ENCODE assay signal across 20 cellular contexts in the genomic region with DNA sequence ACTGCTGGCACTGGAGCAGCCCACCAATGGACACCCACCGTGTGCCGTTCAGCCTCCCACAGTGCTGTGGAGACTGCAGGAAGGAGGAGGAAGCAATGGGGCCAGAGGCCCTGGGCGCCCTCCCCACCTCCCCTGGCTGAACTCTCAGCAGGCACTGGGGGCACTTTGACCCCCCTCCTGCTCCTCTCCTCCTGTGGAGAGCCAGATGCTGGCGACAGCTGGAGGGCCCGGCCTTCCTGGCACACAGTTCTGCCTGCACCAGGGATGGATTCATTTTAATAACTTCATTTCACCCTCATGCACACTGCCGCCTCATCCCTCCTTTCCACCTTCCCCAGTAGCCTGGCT. TPM values are rescaled to one million over a fixed set of nuclear protein-coding genes. Genes with fewer than 3 reads are reported as not detected.
DNase-seq lines count a peak whose midpoint lies in the region; ATAC-seq and TF ChIP-seq lines count a peak whose summit lies in the region.
"Had no signal": no experiment of that assay in that cellular context is flagged by ENCODE, and none has a peak within 500 bp of the region (broad histone marks: within the 10 kb centered on the region; RNA-seq: fewer than 3 reads in every experiment).

No MANE protein-coding gene starts in this region.

- peaks cover 0 to 36% (median 32%) of the 10 kb centered on the region in 4 donors for H3K4me1 ChIP-seq in sigmoid colon
- H3K4me1 ChIP-seq: A549, SJCRH30 had no signal

- peak overlapping the region in 3 of 4 donors; percentile 14 to 45 (median 43) for H3K27ac ChIP-seq in sigmoid colon
- H3K27ac ChIP-seq: A549, BLaER1, HL-60, SJCRH30 had no signal

- TF ChIP-seq EP300 in sigmoid colon (IDR thresholded peaks at IDR 0.05), result no peak

- H3K4me3 ChIP-seq in sigmoid colon, result no peak overlapping the region
- H3K4me3 ChIP-seq: A549, BLaER1, GM23338, SJCRH30 had no signal

- no peaks in the 10 kb centered on the region for H3K9me3 Mint-ChIP-seq in brain
- H3K9me3 Mint-ChIP-seq: CD8-positive, alpha-beta T cell; GM23338 had no signal

- TF ChIP-seq CTCF in brain (conservative IDR thresholded peaks at IDR 0.05), result no peak
- no peak for TF ChIP-seq CTCF in sigmoid colon (IDR thresholded peaks at IDR 0.05)

- no peak overlapping the region for H3K4me3 Mint-ChIP-seq in brain
- H3K4me3 Mint-ChIP-seq: CD8-positive, alpha-beta T cell; GM23338 had no signal

- no peaks in the 10 kb centered on the region for H3K9me3 ChIP-seq in sigmoid colon
- H3K9me3 ChIP-seq: A549, BLaER1, SJCRH30 had no signal

- no peaks in the 10 kb centered on the region for H3K27me3 ChIP-seq in sigmoid colon
- H3K27me3 ChIP-seq: SJCRH30 had no signal

- ATAC-seq in HG02798 (IDR thresholded peaks at IDR 0.05; ENCODE audit: poor library complexity, unreplicated experiment) (no peak), HG03521 (IDR thresholded peaks at IDR 0.05; ENCODE audit: unreplicated experiment) (no peak)
- ATAC-seq: A549; CD8-positive, alpha-beta T cell; GM23338 had no signal

- 74 to 75% methylated on average over 6 of the region's 6 CpGs for WGBS in sigmoid colon, 2 donors

- peaks cover 17% of the 10 kb centered on the region for H3K4me1 Mint-ChIP-seq in brain

- peak overlapping the region in 3 of 5 experiments; percentile 51 to 70 (median 56) for H3K27ac Mint-ChIP-seq in brain
- H3K27ac Mint-ChIP-seq: CD8-positive, alpha-beta T cell had no signal

- H3K36me3 Mint-ChIP-seq in brain, result no peaks in the 10 kb centered on the region
- H3K36me3 Mint-ChIP-seq: CD8-positive, alpha-beta T cell had no signal

- DNase-seq in DMS 273 treated with DMSO at 0.1 percent for 48 hours (lab: John Stamatoyannopoulos, UW) (peak; percentile 82), NCI-H1694 treated with DMSO at 0.1 percent for 48 hours (lab: John Stamatoyannopoulos, UW) (peak; percentile 89), sigmoid colon (no peak), GOT3 (lab: John Stamatoyannopoulos, UW) (no peak)
- DNase-seq: Calu3; CD8-positive, alpha-beta T cell; IMR-90; Karpas-422; NCI-H1436; NCI-H2029 treated with DMSO at 0.1 percent for 48 hours; SJCRH30 had no signal

- TF ChIP-seq POLR2A in sigmoid colon (IDR thresholded peaks at IDR 0.05), result no peak

- H3K36me3 ChIP-seq in sigmoid colon, result peaks cover 0 to 8% (median 0%) of the 10 kb centered on the region in 4 donors
- H3K36me3 ChIP-seq: BLaER1, SJCRH30 had no signal

- intact Hi-C loops in sigmoid colon (cut with DNase I), result no loop called here

- peaks cover 21% of the 10 kb centered on the region for H3K27me3 Mint-ChIP-seq in brain

RNA-seq across cellular contexts. Expression of a gene that starts 5.9 kb away (rescaled TPM):
- 5.1 TPM for polyA plus RNA-seq in brain (ENCODE audit: insufficient read depth, low read depth, low replicate concordance)
- 10 to 100 TPM; 20.2 to 32.6 (median 21.9) TPM for total RNA-seq in sigmoid colon
- polyA plus RNA-seq in sigmoid colon, result 1 to 10 TPM in 2 of 3 donors, under 1 TPM in 1; 0.23 to 2.4 (median 2.1) TPM
- total RNA-seq: Calu3; CD8-positive, alpha-beta T cell; MCF 10A; NCI-H460 had no signal

Comparison
In these comparisons a context has a peak if more than half of its experiments do, and no peak if none do; other contexts are left out.
1. DNase-seq: peak in DMS 273 treated with DMSO at 0.1 percent for 48 hours (single experiment) and NCI-H1694 treated with DMSO at 0.1 percent for 48 hours (single experiment); none in sigmoid colon (single experiment) and GOT3 (single experiment).